10 cellular contexts compared by ENCODE assay signal in genomic region chr3:10321630-10322354, GRCh38. TPM values are rescaled to one million over a fixed set of nuclear protein-coding genes. Genes with fewer than 3 reads are reported as not detected.
DNase-seq lines count a peak whose midpoint lies in the region; ATAC-seq and TF ChIP-seq lines count a peak whose summit lies in the region.
"Had no signal": no experiment of that assay in that cellular context is flagged by ENCODE, and none has a peak within 500 bp of the region (broad histone marks: within the 10 kb centered on the region; RNA-seq: fewer than 3 reads in every experiment).

No MANE protein-coding gene starts in this region.

- H3K4me3 ChIP-seq in left ventricle myocardium inferior: peak overlapping the region; percentile 100

- peaks cover 3% of the 10 kb centered on the region for H3K27me3 Mint-ChIP-seq in activated CD4-positive, alpha-beta T cell treated with anti-CD3 and anti-CD28 coated beads for 36 hours
- H3K27me3 Mint-ChIP-seq in activated CD8-positive, alpha-beta T cell treated with anti-CD3 and anti-CD28 coated beads for 36 hours: peaks cover 2% of the 10 kb centered on the region
- peaks cover 7% of the 10 kb centered on the region for H3K27me3 Mint-ChIP-seq in stimulated activated naive CD8-positive, alpha-beta T cell treated with anti-CD3 and anti-CD28 coated beads, Interleukin-15, amount 100 ng/mL, for 72 hours

- H3K27ac Mint-ChIP-seq in activated CD4-positive, alpha-beta T cell treated with anti-CD3 and anti-CD28 coated beads for 36 hours: peak overlapping the region; percentile 63
- peak overlapping the region; percentile 43 for H3K27ac Mint-ChIP-seq in activated CD8-positive, alpha-beta T cell treated with anti-CD3 and anti-CD28 coated beads for 36 hours
- H3K27ac Mint-ChIP-seq in stimulated activated naive CD8-positive, alpha-beta T cell treated with anti-CD3 and anti-CD28 coated beads, Interleukin-15, amount 100 ng/mL, for 72 hours: peak overlapping the region; percentile 42 to 89

- DNase-seq in activated CD4-positive, alpha-beta T cell treated with anti-CD3 and anti-CD28 coated beads for 36 hours: no peak
- no peak for DNase-seq in activated CD4-positive, alpha-beta T cell treated with anti-CD3 and anti-CD28 coated beads, Interleukin-2, amount 50 U/mL, for 1 hour
- DNase-seq in activated CD8-positive, alpha-beta T cell treated with anti-CD3 and anti-CD28 coated beads for 36 hours: no peak
- no peak for DNase-seq in left ventricle myocardium inferior
- no peak for DNase-seq in stimulated activated naive CD8-positive, alpha-beta T cell treated with anti-CD3 and anti-CD28 coated beads, Interleukin-15, amount 100 ng/mL, for 72 hours
- DNase-seq in NCI-H1436 (lab: John Stamatoyannopoulos, UW): no peak

- peaks cover 35% of the 10 kb centered on the region for H3K4me1 ChIP-seq in left ventricle myocardium inferior
- H3K4me1 ChIP-seq: pancreas had no signal

- CTCF ChIA-PET in activated CD4-positive, alpha-beta T cell treated with anti-CD3 and anti-CD28 coated beads for 36 hours (lab: Charles Lee): interaction anchor here (0.7 to 2.4 kb wide), 15 partner anchors 9 to 495 kb away, joined by 3 to 7 read pairs (median 3); partner anchors contain the start of genes CRELD1 and PRRT3
- CTCF ChIA-PET in activated CD8-positive, alpha-beta T cell treated with anti-CD3 and anti-CD28 coated beads for 36 hours (lab: Charles Lee): interaction anchor here (0.6 to 3.3 kb wide), 13 partner anchors 9 to 417 kb away, joined by 3 to 14 read pairs (median 4); partner anchors contain the start of gene BRK1

- intact Hi-C loops in activated CD4-positive, alpha-beta T cell treated with anti-CD3 and anti-CD28 coated beads for 36 hours (cut with DNase I, micrococcal nuclease): loop anchor here (1.0 to 5.0 kb wide), 12 partner anchors 71 to 1359 kb away; partner anchors contain the start of genes BRK1 (in 2 of the 2), BRPF1 (in 1 of the 2), CRELD1 (in 1 of the 2) and EMC3 (in 1 of the 2)
- intact Hi-C loops in activated CD8-positive, alpha-beta T cell treated with anti-CD3 and anti-CD28 coated beads for 36 hours (cut with micrococcal nuclease): no loop called here
- intact Hi-C loops in left ventricle myocardium inferior (cut with micrococcal nuclease): no loop called here

- no peak for ATAC-seq in activated CD4-positive, alpha-beta T cell treated with anti-CD3 and anti-CD28 coated beads for 36 hours
- no peak for ATAC-seq in activated CD8-positive, alpha-beta T cell treated with anti-CD3 and anti-CD28 coated beads for 36 hours
- no peak for ATAC-seq in stimulated activated naive CD8-positive, alpha-beta T cell treated with anti-CD3 and anti-CD28 coated beads, Interleukin-15, amount 100 ng/mL, for 72 hours
- ATAC-seq in GM18511 (IDR thresholded peaks at IDR 0.05; ENCODE audit: unreplicated experiment) (no peak), HG03378 (IDR thresholded peaks at IDR 0.05; ENCODE audit: unreplicated experiment) (no peak)

- POLR2A ChIA-PET in activated CD4-positive, alpha-beta T cell treated with anti-CD3 and anti-CD28 coated beads for 36 hours (lab: Charles Lee): interaction anchor here (1.2 kb wide), 1 partner anchor 334 kb away, joined by 3 read pairs; no protein-coding TSS in a partner anchor
- POLR2A ChIA-PET in activated CD8-positive, alpha-beta T cell treated with anti-CD3 and anti-CD28 coated beads for 36 hours (lab: Charles Lee): interaction anchor here (0.7 to 2.7 kb wide), 8 partner anchors 14 to 195 kb away, joined by 3 to 11 read pairs (median 4); partner anchors contain the start of genes GHRL and TATDN2

- no peaks in the 10 kb centered on the region for H3K27me3 ChIP-seq in left ventricle myocardium inferior (ENCODE audit: low read depth)
- H3K27me3 ChIP-seq: pancreas had no signal

- no peaks in the 10 kb centered on the region for H3K9me3 ChIP-seq in left ventricle myocardium inferior (replicated peaks)
- H3K9me3 ChIP-seq: pancreas had no signal

- H3K36me3 ChIP-seq in left ventricle myocardium inferior: peaks cover 22% of the 10 kb centered on the region

- TF ChIP-seq CTCF in activated CD8-positive, alpha-beta T cell treated with anti-CD3 and anti-CD28 coated beads for 36 hours (IDR thresholded peaks at IDR 0.05): no peak
- TF ChIP-seq CTCF in left ventricle myocardium inferior (IDR thresholded peaks at IDR 0.05; ENCODE audit: borderline replicate concordance): no peak

- H3K4me3 Mint-ChIP-seq in activated CD4-positive, alpha-beta T cell treated with anti-CD3 and anti-CD28 coated beads for 36 hours: peak overlapping the region; percentile 92
- H3K4me3 Mint-ChIP-seq in activated CD8-positive, alpha-beta T cell treated with anti-CD3 and anti-CD28 coated beads for 36 hours: peak overlapping the region; percentile 88
- H3K4me3 Mint-ChIP-seq in stimulated activated naive CD8-positive, alpha-beta T cell treated with anti-CD3 and anti-CD28 coated beads, Interleukin-15, amount 100 ng/mL, for 72 hours: peak overlapping the region; percentile 41 to 91

- peaks cover 23% of the 10 kb centered on the region for H3K4me1 Mint-ChIP-seq in activated CD4-positive, alpha-beta T cell treated with anti-CD3 and anti-CD28 coated beads for 36 hours
- H3K4me1 Mint-ChIP-seq in activated CD8-positive, alpha-beta T cell treated with anti-CD3 and anti-CD28 coated beads for 36 hours (ENCODE audit: low read depth): peaks cover 18% of the 10 kb centered on the region
- peaks cover 41% of the 10 kb centered on the region for H3K4me1 Mint-ChIP-seq in stimulated activated naive CD8-positive, alpha-beta T cell treated with anti-CD3 and anti-CD28 coated beads, Interleukin-15, amount 100 ng/mL, for 72 hours

- peaks cover 13% of the 10 kb centered on the region for H3K36me3 Mint-ChIP-seq in activated CD4-positive, alpha-beta T cell treated with anti-CD3 and anti-CD28 coated beads for 36 hours (ENCODE audit: low read depth)
- H3K36me3 Mint-ChIP-seq in activated CD8-positive, alpha-beta T cell treated with anti-CD3 and anti-CD28 coated beads for 36 hours (ENCODE audit: low read depth): peaks cover 7% of the 10 kb centered on the region

- H3K9me3 Mint-ChIP-seq in activated CD4-positive, alpha-beta T cell treated with anti-CD3 and anti-CD28 coated beads for 36 hours (ENCODE audit: low read depth): no peaks in the 10 kb centered on the region
- no peaks in the 10 kb centered on the region for H3K9me3 Mint-ChIP-seq in activated CD8-positive, alpha-beta T cell treated with anti-CD3 and anti-CD28 coated beads for 36 hours
- H3K9me3 Mint-ChIP-seq in stimulated activated naive CD8-positive, alpha-beta T cell treated with anti-CD3 and anti-CD28 coated beads, Interleukin-15, amount 100 ng/mL, for 72 hours: no peaks in the 10 kb centered on the region

- H3K27ac ChIP-seq in left ventricle myocardium inferior (replicated peaks): peak overlapping the region; percentile 89
- H3K27ac ChIP-seq: PC-9 had no signal

RNA-seq across cellular contexts. Expression of gene SEC13, which starts 0.9 kb away (rescaled TPM):
- 10 to 100 TPM; 89.9 to 92.0 TPM for total RNA-seq in activated CD4-positive, alpha-beta T cell treated with anti-CD3 and anti-CD28 coated beads for 36 hours
- total RNA-seq in activated CD8-positive, alpha-beta T cell treated with anti-CD3 and anti-CD28 coated beads for 36 hours: 10 to 100 TPM; 89.7 to 89.8 TPM
- 52.3 TPM for total RNA-seq in left ventricle myocardium inferior

RNA-seq across cellular contexts. Expression of gene GHRL, which starts 29.0 kb away (rescaled TPM):
- total RNA-seq in activated CD4-positive, alpha-beta T cell treated with anti-CD3 and anti-CD28 coated beads for 36 hours: under 1 TPM; 0.19 to 0.30 TPM
- total RNA-seq in activated CD8-positive, alpha-beta T cell treated with anti-CD3 and anti-CD28 coated beads for 36 hours: under 1 TPM in 1 of 2 experiments, not detected in 1; 0.22 TPM
- total RNA-seq in left ventricle myocardium inferior: 0.25 TPM
- total RNA-seq: PC-9 had no signal

Comparison
In these comparisons a context has a peak if more than half of its experiments do, and no peak if none do; other contexts are left out.
1. intact Hi-C loops: an anchor here in activated CD4-positive, alpha-beta T cell treated with anti-CD3 and anti-CD28 coated beads for 36 hours (1.0 to 5.0 kb wide); none called in activated CD8-positive, alpha-beta T cell treated with anti-CD3 and anti-CD28 coated beads for 36 hours and left ventricle myocardium inferior.